Comparison of ENCODE assay signal across 40 cellular contexts in the genomic region with DNA sequence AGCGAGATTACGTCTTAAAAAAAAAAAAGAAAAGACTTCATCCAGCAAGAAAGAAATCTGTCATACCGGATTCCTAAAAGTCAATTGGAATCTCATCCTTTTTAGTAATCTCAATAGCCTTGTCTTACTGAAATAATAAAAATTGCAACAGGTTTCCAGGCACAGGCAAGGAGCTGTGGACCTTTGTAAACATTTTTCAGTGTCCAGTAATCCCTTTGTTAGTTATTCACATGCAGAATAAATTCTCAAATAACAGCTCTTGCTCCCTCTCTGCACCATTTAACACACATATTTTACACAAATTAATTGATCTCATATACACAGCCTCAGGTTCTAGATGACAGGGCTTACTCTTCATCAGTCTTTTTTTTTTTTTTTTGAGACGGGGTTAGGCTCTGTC.
"Had no signal": no experiment of that assay in that cellular context is flagged by ENCODE, and none has a peak within 500 bp of the region (broad histone marks: within the 10 kb centered on the region; RNA-seq: fewer than 3 reads in every experiment).

No MANE protein-coding gene starts in this region.

- H3K4me1 ChIP-seq: adrenal gland, ascending aorta, body of pancreas, breast epithelium had no signal

- H3K36me3 Mint-ChIP-seq: activated naive CD4-positive, alpha-beta T cell treated with anti-CD3 and anti-CD28 coated beads, Interleukin-2, amount 10 ng/mL, durations not matched to agents 7 days and 5 days; activated naive CD4-positive, alpha-beta T cell treated with anti-CD3 and anti-CD28 coated beads, Interleukin-2, amount 50 U/mL, for 24 hours; activated naive CD4-positive, alpha-beta T cell treated with anti-CD3 and anti-CD28 coated beads, Interleukin-2, amount 50 U/mL, for 72 hours; activated naive CD8-positive, alpha-beta T cell; activated naive CD8-positive, alpha-beta T cell treated with anti-CD3 and anti-CD28 coated beads for 36 hours; activated naive CD8-positive, alpha-beta T cell treated with anti-CD3 and anti-CD28 coated beads, Interleukin-2, amount 10 ng/mL, durations not matched to agents 7 days and 5 days; brain had no signal

- H3K9me3 Mint-ChIP-seq: activated naive CD4-positive, alpha-beta T cell treated with anti-CD3 and anti-CD28 coated beads for 36 hours; activated naive CD4-positive, alpha-beta T cell treated with anti-CD3 and anti-CD28 coated beads, Interleukin-2, amount 10 ng/mL, durations not matched to agents 7 days and 5 days; activated naive CD4-positive, alpha-beta T cell treated with anti-CD3 and anti-CD28 coated beads, Interleukin-2, amount 50 U/mL, for 24 hours; activated naive CD4-positive, alpha-beta T cell treated with anti-CD3 and anti-CD28 coated beads, Interleukin-2, amount 50 U/mL, for 72 hours; activated naive CD8-positive, alpha-beta T cell treated with anti-CD3 and anti-CD28 coated beads for 36 hours; activated naive CD8-positive, alpha-beta T cell treated with anti-CD3 and anti-CD28 coated beads, Interleukin-2, amount 10 ng/mL, durations not matched to agents 7 days and 5 days; activated naive CD8-positive, alpha-beta T cell treated with anti-CD3 and anti-CD28 coated beads, Interleukin-2, amount 50 U/mL, for 24 hours; activated T-cell treated with anti-CD3 and anti-CD28 coated beads, Interleukin-2, amount 50 U/mL, for 24 hours; activated T-cell treated with anti-CD3 and anti-CD28 coated beads, Interleukin-2, amount 50 U/mL, for 4 hours; activated T-cell treated with anti-CD3 and anti-CD28 coated beads, Interleukin-2, amount 50 U/mL, for 72 hours; activated T-helper 1 cell treated with anti-CD3 and anti-CD28 coated beads, Interleukin-12 subunit alpha, Interleukin-12 subunit beta, Interleukin-2, Interleukin-4 antibody, amounts not matched to agents 30 ng/mL and 10 ng/mL and 1 ng/mL, durations not matched to agents 14 hours and 24 hours and 36 hours; activated T-helper 17 cell treated with anti-CD3 and anti-CD28 coated beads, Interleukin-2, amount 50 U/mL, for 72 hours; activated T-helper 2 cell treated with anti-CD3 and anti-CD28 coated beads, Interferon-gamma antibody, Interleukin-2, Interleukin-4, amounts not matched to agents 10 μg/mL and 5 μg/mL and 100 μg/mL, durations not matched to agents 14 hours and 24 hours and 36 hours; brain; central memory CD8-positive, alpha-beta T cell had no signal

- H3K4me1 Mint-ChIP-seq: activated naive CD4-positive, alpha-beta T cell treated with anti-CD3 and anti-CD28 coated beads, Interleukin-2, amount 10 ng/mL, durations not matched to agents 7 days and 5 days; activated naive CD4-positive, alpha-beta T cell treated with anti-CD3 and anti-CD28 coated beads, Interleukin-2, amount 50 U/mL, for 24 hours; activated naive CD8-positive, alpha-beta T cell treated with anti-CD3 and anti-CD28 coated beads for 36 hours; activated naive CD8-positive, alpha-beta T cell treated with anti-CD3 and anti-CD28 coated beads, Interleukin-2, amount 50 U/mL, for 24 hours; activated T-helper 17 cell treated with anti-CD3 and anti-CD28 coated beads, Interleukin-2, amount 50 U/mL, for 72 hours; central memory CD8-positive, alpha-beta T cell had no signal

- H3K9me3 ChIP-seq: adrenal gland, ascending aorta, body of pancreas, breast epithelium had no signal

- FAIRE-seq: astrocyte, bronchial epithelial cell had no signal

- H3K4me3 ChIP-seq: adrenal gland, ascending aorta, body of pancreas, breast epithelium, cardiac muscle cell had no signal

- H3K36me3 ChIP-seq: adrenal gland, ascending aorta, brain microvascular endothelial cell, breast epithelium, cardiac muscle cell had no signal

- H3K27ac Mint-ChIP-seq: activated naive CD4-positive, alpha-beta T cell treated with anti-CD3 and anti-CD28 coated beads for 36 hours; activated naive CD4-positive, alpha-beta T cell treated with anti-CD3 and anti-CD28 coated beads, Interleukin-2, amount 10 ng/mL, durations not matched to agents 7 days and 5 days; activated naive CD4-positive, alpha-beta T cell treated with anti-CD3 and anti-CD28 coated beads, Interleukin-2, amount 50 U/mL, for 24 hours; activated naive CD4-positive, alpha-beta T cell treated with anti-CD3 and anti-CD28 coated beads, Interleukin-2, amount 50 U/mL, for 72 hours; activated naive CD8-positive, alpha-beta T cell; activated naive CD8-positive, alpha-beta T cell treated with anti-CD3 and anti-CD28 coated beads for 36 hours; activated naive CD8-positive, alpha-beta T cell treated with anti-CD3 and anti-CD28 coated beads, Interleukin-2, amount 10 ng/mL, durations not matched to agents 7 days and 5 days; activated naive CD8-positive, alpha-beta T cell treated with anti-CD3 and anti-CD28 coated beads, Interleukin-2, amount 50 U/mL, for 24 hours; activated T-cell treated with anti-CD3 and anti-CD28 coated beads, Interleukin-2, amount 50 U/mL, for 24 hours; activated T-cell treated with anti-CD3 and anti-CD28 coated beads, Interleukin-2, amount 50 U/mL, for 72 hours; activated T-helper 1 cell treated with anti-CD3 and anti-CD28 coated beads, Interleukin-12 subunit alpha, Interleukin-12 subunit beta, Interleukin-2, Interleukin-4 antibody, amounts not matched to agents 30 ng/mL and 10 ng/mL and 1 ng/mL, durations not matched to agents 14 hours and 24 hours and 36 hours; activated T-helper 17 cell treated with anti-CD3 and anti-CD28 coated beads, Interleukin-2, amount 50 U/mL, for 72 hours; activated T-helper 2 cell treated with anti-CD3 and anti-CD28 coated beads, Interferon-gamma antibody, Interleukin-2, Interleukin-4, amounts not matched to agents 10 μg/mL and 5 μg/mL and 100 μg/mL, durations not matched to agents 14 hours and 24 hours and 36 hours; brain had no signal

- H3K27ac ChIP-seq: adrenal gland, ascending aorta, body of pancreas, brain microvascular endothelial cell, breast epithelium, cardiac muscle cell had no signal

- DNase-seq: activated effector memory CD4-positive, alpha-beta T cell treated with anti-CD3 and anti-CD28 coated beads, Interleukin-2, amount 50 U/mL, for 16 hours; activated effector memory CD4-positive, alpha-beta T cell treated with Interleukin-2 at 50 U/mL for 16 hours; activated gamma-delta T cell; activated gamma-delta T cell treated with Interleukin-2 at 50 U/mL for 16 hours; activated naive CD4-positive, alpha-beta T cell; activated naive CD4-positive, alpha-beta T cell treated with anti-CD3 and anti-CD28 coated beads for 36 hours; activated naive CD4-positive, alpha-beta T cell treated with anti-CD3 and anti-CD28 coated beads, Interleukin-2, amount 10 ng/mL, durations not matched to agents 7 days and 5 days; activated naive CD4-positive, alpha-beta T cell treated with anti-CD3 and anti-CD28 coated beads, Interleukin-2, amount 50 U/mL, for 16 hours; activated naive CD4-positive, alpha-beta T cell treated with Interleukin-2 at 50 U/mL for 16 hours; activated naive CD8-positive, alpha-beta T cell treated with anti-CD3 and anti-CD28 coated beads for 36 hours; activated naive CD8-positive, alpha-beta T cell treated with anti-CD3 and anti-CD28 coated beads, Interleukin-2, amount 10 ng/mL, durations not matched to agents 7 days and 5 days; activated naive CD8-positive, alpha-beta T cell treated with anti-CD3 and anti-CD28 coated beads, Interleukin-2, amount 50 U/mL, for 24 hours; activated T-cell treated with anti-CD3 and anti-CD28 coated beads, Interleukin-2, amount 50 U/mL, for 1 hour; activated T-cell treated with anti-CD3 and anti-CD28 coated beads, Interleukin-2, amount 50 U/mL, for 24 hours; activated T-cell treated with anti-CD3 and anti-CD28 coated beads, Interleukin-2, amount 50 U/mL, for 4 hours; activated T-cell treated with anti-CD3 and anti-CD28 coated beads, Interleukin-2, amount 50 U/mL, for 48 hours; activated T-cell treated with anti-CD3 and anti-CD28 coated beads, Interleukin-2, amount 50 U/mL, for 72 hours; adrenal gland; amniotic stem cell; amygdala; anterior cingulate cortex; aorta; body of pancreas; brain microvascular endothelial cell; caudate nucleus; central memory CD4-positive, alpha-beta T cell; cerebellar nuclear complex had no signal

- H3K4me3 Mint-ChIP-seq: activated naive CD4-positive, alpha-beta T cell treated with anti-CD3 and anti-CD28 coated beads for 36 hours; activated naive CD4-positive, alpha-beta T cell treated with anti-CD3 and anti-CD28 coated beads, Interleukin-2, amount 10 ng/mL, durations not matched to agents 7 days and 5 days; activated naive CD4-positive, alpha-beta T cell treated with anti-CD3 and anti-CD28 coated beads, Interleukin-2, amount 50 U/mL, for 24 hours; activated naive CD8-positive, alpha-beta T cell; activated naive CD8-positive, alpha-beta T cell treated with anti-CD3 and anti-CD28 coated beads for 36 hours; activated naive CD8-positive, alpha-beta T cell treated with anti-CD3 and anti-CD28 coated beads, Interleukin-2, amount 10 ng/mL, durations not matched to agents 7 days and 5 days; activated naive CD8-positive, alpha-beta T cell treated with anti-CD3 and anti-CD28 coated beads, Interleukin-2, amount 50 U/mL, for 24 hours; activated T-cell treated with anti-CD3 and anti-CD28 coated beads, Interleukin-2, amount 50 U/mL, for 24 hours; activated T-cell treated with anti-CD3 and anti-CD28 coated beads, Interleukin-2, amount 50 U/mL, for 4 hours; activated T-cell treated with anti-CD3 and anti-CD28 coated beads, Interleukin-2, amount 50 U/mL, for 72 hours; activated T-helper 1 cell treated with anti-CD3 and anti-CD28 coated beads, Interleukin-12 subunit alpha, Interleukin-12 subunit beta, Interleukin-2, Interleukin-4 antibody, amounts not matched to agents 30 ng/mL and 10 ng/mL and 1 ng/mL, durations not matched to agents 14 hours and 24 hours and 36 hours; activated T-helper 17 cell treated with anti-CD3 and anti-CD28 coated beads, Interleukin-2, amount 50 U/mL, for 72 hours; brain; central memory CD8-positive, alpha-beta T cell had no signal

- ATAC-seq: activated naive CD4-positive, alpha-beta T cell treated with anti-CD3 and anti-CD28 coated beads, Interleukin-2, amount 50 U/mL, for 72 hours; activated naive CD8-positive, alpha-beta T cell treated with anti-CD3 and anti-CD28 coated beads, Interleukin-2, amount 50 U/mL, for 24 hours; activated T-cell treated with anti-CD3 and anti-CD28 coated beads, Interleukin-2, amount 50 U/mL, for 4 hours; activated T-cell treated with anti-CD3 and anti-CD28 coated beads, Interleukin-2, amount 50 U/mL, for 72 hours; activated T-helper 17 cell treated with anti-CD3 and anti-CD28 coated beads, Interleukin-2, amount 50 U/mL, for 72 hours; body of pancreas had no signal

- H3K27me3 Mint-ChIP-seq: activated naive CD4-positive, alpha-beta T cell treated with anti-CD3 and anti-CD28 coated beads, Interleukin-2, amount 10 ng/mL, durations not matched to agents 7 days and 5 days; activated naive CD4-positive, alpha-beta T cell treated with anti-CD3 and anti-CD28 coated beads, Interleukin-2, amount 50 U/mL, for 24 hours; activated naive CD8-positive, alpha-beta T cell; activated naive CD8-positive, alpha-beta T cell treated with anti-CD3 and anti-CD28 coated beads for 36 hours; activated naive CD8-positive, alpha-beta T cell treated with anti-CD3 and anti-CD28 coated beads, Interleukin-2, amount 10 ng/mL, durations not matched to agents 7 days and 5 days; activated T-cell treated with anti-CD3 and anti-CD28 coated beads, Interleukin-2, amount 50 U/mL, for 24 hours; activated T-helper 17 cell treated with anti-CD3 and anti-CD28 coated beads, Interleukin-2, amount 50 U/mL, for 72 hours; central memory CD8-positive, alpha-beta T cell had no signal
